Comparison of ENCODE assay signal across 39 cellular contexts in the genomic region with DNA sequence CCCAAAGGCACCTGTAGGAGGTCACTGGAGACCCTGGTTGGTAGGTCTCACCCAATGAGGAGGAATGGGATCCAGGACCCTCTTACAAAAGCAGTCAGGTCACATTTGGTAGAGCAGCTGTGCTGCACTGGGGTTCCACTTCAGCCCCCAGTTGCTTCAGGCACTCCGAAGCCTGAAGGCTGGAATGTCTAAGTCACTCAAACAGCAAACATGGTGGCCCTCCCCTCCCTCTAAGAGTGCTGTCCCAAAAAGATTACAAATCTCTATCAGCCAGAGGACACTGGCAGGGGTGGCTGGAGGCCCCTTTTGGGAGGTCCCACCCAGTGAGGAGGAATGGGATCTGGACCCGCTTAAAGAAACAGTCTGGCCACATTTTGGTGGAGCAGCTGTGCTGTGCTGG. TPM values are rescaled to one million over a fixed set of nuclear protein-coding genes. Genes with fewer than 3 reads are reported as not detected.
"Had no signal": no experiment of that assay in that cellular context is flagged by ENCODE, and none has a peak within 500 bp of the region (broad histone marks: within the 10 kb centered on the region; RNA-seq: fewer than 3 reads in every experiment).

No MANE protein-coding gene starts in this region.

- H3K36me3 ChIP-seq: adrenal gland, ascending aorta, brain microvascular endothelial cell, breast epithelium, cardiac muscle cell had no signal

- H3K27me3 ChIP-seq: adrenal gland, ascending aorta, body of pancreas, brain microvascular endothelial cell, breast epithelium, cardiac muscle cell had no signal

- H3K4me3 Mint-ChIP-seq: activated naive CD4-positive, alpha-beta T cell treated with anti-CD3 and anti-CD28 coated beads for 36 hours; activated naive CD4-positive, alpha-beta T cell treated with anti-CD3 and anti-CD28 coated beads, Interleukin-2, amount 10 ng/mL, durations not matched to agents 7 days and 5 days; activated naive CD4-positive, alpha-beta T cell treated with anti-CD3 and anti-CD28 coated beads, Interleukin-2, amount 50 U/mL, for 24 hours; activated naive CD8-positive, alpha-beta T cell; activated naive CD8-positive, alpha-beta T cell treated with anti-CD3 and anti-CD28 coated beads for 36 hours; activated naive CD8-positive, alpha-beta T cell treated with anti-CD3 and anti-CD28 coated beads, Interleukin-2, amount 10 ng/mL, durations not matched to agents 7 days and 5 days; activated naive CD8-positive, alpha-beta T cell treated with anti-CD3 and anti-CD28 coated beads, Interleukin-2, amount 50 U/mL, for 24 hours; activated T-cell treated with anti-CD3 and anti-CD28 coated beads, Interleukin-2, amount 50 U/mL, for 24 hours; activated T-cell treated with anti-CD3 and anti-CD28 coated beads, Interleukin-2, amount 50 U/mL, for 4 hours; activated T-cell treated with anti-CD3 and anti-CD28 coated beads, Interleukin-2, amount 50 U/mL, for 72 hours; activated T-helper 1 cell treated with anti-CD3 and anti-CD28 coated beads, Interleukin-12 subunit alpha, Interleukin-12 subunit beta, Interleukin-2, Interleukin-4 antibody, amounts not matched to agents 30 ng/mL and 10 ng/mL and 1 ng/mL, durations not matched to agents 14 hours and 24 hours and 36 hours; activated T-helper 17 cell treated with anti-CD3 and anti-CD28 coated beads, Interleukin-2, amount 50 U/mL, for 72 hours; brain; central memory CD8-positive, alpha-beta T cell had no signal

- H3K27ac ChIP-seq: adrenal gland, ascending aorta, body of pancreas, brain microvascular endothelial cell, breast epithelium, cardiac muscle cell had no signal

- H3K27ac Mint-ChIP-seq: activated naive CD4-positive, alpha-beta T cell treated with anti-CD3 and anti-CD28 coated beads for 36 hours; activated naive CD4-positive, alpha-beta T cell treated with anti-CD3 and anti-CD28 coated beads, Interleukin-2, amount 10 ng/mL, durations not matched to agents 7 days and 5 days; activated naive CD4-positive, alpha-beta T cell treated with anti-CD3 and anti-CD28 coated beads, Interleukin-2, amount 50 U/mL, for 24 hours; activated naive CD4-positive, alpha-beta T cell treated with anti-CD3 and anti-CD28 coated beads, Interleukin-2, amount 50 U/mL, for 72 hours; activated naive CD8-positive, alpha-beta T cell; activated naive CD8-positive, alpha-beta T cell treated with anti-CD3 and anti-CD28 coated beads for 36 hours; activated naive CD8-positive, alpha-beta T cell treated with anti-CD3 and anti-CD28 coated beads, Interleukin-2, amount 10 ng/mL, durations not matched to agents 7 days and 5 days; activated naive CD8-positive, alpha-beta T cell treated with anti-CD3 and anti-CD28 coated beads, Interleukin-2, amount 50 U/mL, for 24 hours; activated T-cell treated with anti-CD3 and anti-CD28 coated beads, Interleukin-2, amount 50 U/mL, for 24 hours; activated T-cell treated with anti-CD3 and anti-CD28 coated beads, Interleukin-2, amount 50 U/mL, for 72 hours; activated T-helper 1 cell treated with anti-CD3 and anti-CD28 coated beads, Interleukin-12 subunit alpha, Interleukin-12 subunit beta, Interleukin-2, Interleukin-4 antibody, amounts not matched to agents 30 ng/mL and 10 ng/mL and 1 ng/mL, durations not matched to agents 14 hours and 24 hours and 36 hours; activated T-helper 17 cell treated with anti-CD3 and anti-CD28 coated beads, Interleukin-2, amount 50 U/mL, for 72 hours; activated T-helper 2 cell treated with anti-CD3 and anti-CD28 coated beads, Interferon-gamma antibody, Interleukin-2, Interleukin-4, amounts not matched to agents 10 μg/mL and 5 μg/mL and 100 μg/mL, durations not matched to agents 14 hours and 24 hours and 36 hours; brain had no signal

- H3K9me3 Mint-ChIP-seq: activated naive CD4-positive, alpha-beta T cell treated with anti-CD3 and anti-CD28 coated beads for 36 hours; activated naive CD4-positive, alpha-beta T cell treated with anti-CD3 and anti-CD28 coated beads, Interleukin-2, amount 10 ng/mL, durations not matched to agents 7 days and 5 days; activated naive CD4-positive, alpha-beta T cell treated with anti-CD3 and anti-CD28 coated beads, Interleukin-2, amount 50 U/mL, for 24 hours; activated naive CD4-positive, alpha-beta T cell treated with anti-CD3 and anti-CD28 coated beads, Interleukin-2, amount 50 U/mL, for 72 hours; activated naive CD8-positive, alpha-beta T cell treated with anti-CD3 and anti-CD28 coated beads for 36 hours; activated naive CD8-positive, alpha-beta T cell treated with anti-CD3 and anti-CD28 coated beads, Interleukin-2, amount 10 ng/mL, durations not matched to agents 7 days and 5 days; activated naive CD8-positive, alpha-beta T cell treated with anti-CD3 and anti-CD28 coated beads, Interleukin-2, amount 50 U/mL, for 24 hours; activated T-cell treated with anti-CD3 and anti-CD28 coated beads, Interleukin-2, amount 50 U/mL, for 24 hours; activated T-cell treated with anti-CD3 and anti-CD28 coated beads, Interleukin-2, amount 50 U/mL, for 4 hours; activated T-cell treated with anti-CD3 and anti-CD28 coated beads, Interleukin-2, amount 50 U/mL, for 72 hours; activated T-helper 1 cell treated with anti-CD3 and anti-CD28 coated beads, Interleukin-12 subunit alpha, Interleukin-12 subunit beta, Interleukin-2, Interleukin-4 antibody, amounts not matched to agents 30 ng/mL and 10 ng/mL and 1 ng/mL, durations not matched to agents 14 hours and 24 hours and 36 hours; activated T-helper 17 cell treated with anti-CD3 and anti-CD28 coated beads, Interleukin-2, amount 50 U/mL, for 72 hours; activated T-helper 2 cell treated with anti-CD3 and anti-CD28 coated beads, Interferon-gamma antibody, Interleukin-2, Interleukin-4, amounts not matched to agents 10 μg/mL and 5 μg/mL and 100 μg/mL, durations not matched to agents 14 hours and 24 hours and 36 hours; brain; central memory CD8-positive, alpha-beta T cell had no signal

- DNase-seq: activated effector memory CD4-positive, alpha-beta T cell treated with anti-CD3 and anti-CD28 coated beads, Interleukin-2, amount 50 U/mL, for 16 hours; activated effector memory CD4-positive, alpha-beta T cell treated with Interleukin-2 at 50 U/mL for 16 hours; activated gamma-delta T cell; activated gamma-delta T cell treated with Interleukin-2 at 50 U/mL for 16 hours; activated naive CD4-positive, alpha-beta T cell; activated naive CD4-positive, alpha-beta T cell treated with anti-CD3 and anti-CD28 coated beads for 36 hours; activated naive CD4-positive, alpha-beta T cell treated with anti-CD3 and anti-CD28 coated beads, Interleukin-2, amount 10 ng/mL, durations not matched to agents 7 days and 5 days; activated naive CD4-positive, alpha-beta T cell treated with anti-CD3 and anti-CD28 coated beads, Interleukin-2, amount 50 U/mL, for 16 hours; activated naive CD4-positive, alpha-beta T cell treated with Interleukin-2 at 50 U/mL for 16 hours; activated naive CD8-positive, alpha-beta T cell treated with anti-CD3 and anti-CD28 coated beads for 36 hours; activated naive CD8-positive, alpha-beta T cell treated with anti-CD3 and anti-CD28 coated beads, Interleukin-2, amount 10 ng/mL, durations not matched to agents 7 days and 5 days; activated naive CD8-positive, alpha-beta T cell treated with anti-CD3 and anti-CD28 coated beads, Interleukin-2, amount 50 U/mL, for 24 hours; activated T-cell treated with anti-CD3 and anti-CD28 coated beads, Interleukin-2, amount 50 U/mL, for 1 hour; activated T-cell treated with anti-CD3 and anti-CD28 coated beads, Interleukin-2, amount 50 U/mL, for 24 hours; activated T-cell treated with anti-CD3 and anti-CD28 coated beads, Interleukin-2, amount 50 U/mL, for 4 hours; activated T-cell treated with anti-CD3 and anti-CD28 coated beads, Interleukin-2, amount 50 U/mL, for 48 hours; activated T-cell treated with anti-CD3 and anti-CD28 coated beads, Interleukin-2, amount 50 U/mL, for 72 hours; adrenal gland; amniotic stem cell; amygdala; anterior cingulate cortex; aorta; body of pancreas; brain microvascular endothelial cell; caudate nucleus; central memory CD4-positive, alpha-beta T cell; cerebellar nuclear complex had no signal

- H3K9me3 ChIP-seq: adrenal gland, ascending aorta, body of pancreas, breast epithelium had no signal

- H3K4me3 ChIP-seq: adrenal gland, ascending aorta, body of pancreas, breast epithelium, cardiac muscle cell had no signal

- FAIRE-seq: astrocyte had no signal

- H3K4me1 ChIP-seq: adrenal gland, ascending aorta, body of pancreas, breast epithelium had no signal

- ATAC-seq: activated naive CD4-positive, alpha-beta T cell treated with anti-CD3 and anti-CD28 coated beads, Interleukin-2, amount 50 U/mL, for 72 hours; activated naive CD8-positive, alpha-beta T cell treated with anti-CD3 and anti-CD28 coated beads, Interleukin-2, amount 50 U/mL, for 24 hours; activated T-cell treated with anti-CD3 and anti-CD28 coated beads, Interleukin-2, amount 50 U/mL, for 4 hours; activated T-cell treated with anti-CD3 and anti-CD28 coated beads, Interleukin-2, amount 50 U/mL, for 72 hours; activated T-helper 17 cell treated with anti-CD3 and anti-CD28 coated beads, Interleukin-2, amount 50 U/mL, for 72 hours; body of pancreas had no signal

- H3K27me3 Mint-ChIP-seq: brain had no signal

- H3K36me3 Mint-ChIP-seq: activated naive CD4-positive, alpha-beta T cell treated with anti-CD3 and anti-CD28 coated beads, Interleukin-2, amount 10 ng/mL, durations not matched to agents 7 days and 5 days; activated naive CD4-positive, alpha-beta T cell treated with anti-CD3 and anti-CD28 coated beads, Interleukin-2, amount 50 U/mL, for 24 hours; activated naive CD4-positive, alpha-beta T cell treated with anti-CD3 and anti-CD28 coated beads, Interleukin-2, amount 50 U/mL, for 72 hours; activated naive CD8-positive, alpha-beta T cell; activated naive CD8-positive, alpha-beta T cell treated with anti-CD3 and anti-CD28 coated beads for 36 hours; activated naive CD8-positive, alpha-beta T cell treated with anti-CD3 and anti-CD28 coated beads, Interleukin-2, amount 10 ng/mL, durations not matched to agents 7 days and 5 days; brain had no signal

- H3K4me1 Mint-ChIP-seq: activated naive CD4-positive, alpha-beta T cell treated with anti-CD3 and anti-CD28 coated beads, Interleukin-2, amount 10 ng/mL, durations not matched to agents 7 days and 5 days; activated naive CD4-positive, alpha-beta T cell treated with anti-CD3 and anti-CD28 coated beads, Interleukin-2, amount 50 U/mL, for 24 hours; activated naive CD8-positive, alpha-beta T cell treated with anti-CD3 and anti-CD28 coated beads for 36 hours; activated naive CD8-positive, alpha-beta T cell treated with anti-CD3 and anti-CD28 coated beads, Interleukin-2, amount 10 ng/mL, durations not matched to agents 7 days and 5 days; activated naive CD8-positive, alpha-beta T cell treated with anti-CD3 and anti-CD28 coated beads, Interleukin-2, amount 50 U/mL, for 24 hours; activated T-helper 17 cell treated with anti-CD3 and anti-CD28 coated beads, Interleukin-2, amount 50 U/mL, for 72 hours; central memory CD8-positive, alpha-beta T cell had no signal

RNA-seq across cellular contexts. Expression of a gene that starts 17.7 kb away (rescaled TPM):
- total RNA-seq: activated naive CD4-positive, alpha-beta T cell treated with anti-CD3 and anti-CD28 coated beads for 36 hours; activated naive CD4-positive, alpha-beta T cell treated with anti-CD3 and anti-CD28 coated beads, Interleukin-2, amount 50 U/mL, for 72 hours; activated naive CD8-positive, alpha-beta T cell treated with anti-CD3 and anti-CD28 coated beads for 36 hours; activated naive CD8-positive, alpha-beta T cell treated with anti-CD3 and anti-CD28 coated beads, Interleukin-2, amount 10 ng/mL, durations not matched to agents 7 days and 5 days; activated T-cell treated with anti-CD3 and anti-CD28 coated beads, Interleukin-2, amount 50 U/mL, for 4 hours; activated T-cell treated with anti-CD3 and anti-CD28 coated beads, Interleukin-2, amount 50 U/mL, for 72 hours; activated T-helper 1 cell treated with anti-CD3 and anti-CD28 coated beads, Interleukin-12 subunit alpha, Interleukin-12 subunit beta, Interleukin-2, Interleukin-4 antibody, amounts not matched to agents 30 ng/mL and 10 ng/mL and 1 ng/mL, durations not matched to agents 14 hours and 24 hours and 36 hours; activated T-helper 2 cell treated with anti-CD3 and anti-CD28 coated beads, Interferon-gamma antibody, Interleukin-2, Interleukin-4, amounts not matched to agents 10 μg/mL and 5 μg/mL and 100 μg/mL, durations not matched to agents 14 hours and 24 hours and 36 hours; ascending aorta; astrocyte; body of pancreas had no signal
- polyA plus RNA-seq: cardiac muscle cell had no signal
